ENCODE assay signal across 25 cellular contexts in the genomic region with DNA sequence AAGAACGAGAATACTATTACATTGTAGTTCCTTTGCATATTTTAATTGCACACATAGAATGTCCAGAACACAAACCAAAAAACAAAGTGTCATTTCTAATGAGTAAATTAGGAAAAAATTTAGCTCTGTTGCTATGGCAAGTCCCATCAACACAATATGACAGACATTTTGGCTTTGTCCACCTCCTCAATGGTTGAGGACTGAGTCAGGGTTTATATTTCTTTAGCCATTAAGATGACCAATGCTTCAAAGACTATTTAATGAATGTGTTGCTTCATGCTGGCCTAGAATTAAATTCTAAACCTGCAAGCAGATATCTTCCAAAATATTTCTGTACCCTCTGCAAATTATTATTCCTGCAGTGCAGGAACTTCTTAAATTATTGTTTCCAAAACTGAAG.
"Had no signal": no experiment of that assay in that cellular context is flagged by ENCODE, and none has a peak within 500 bp of the region (broad histone marks: within the 10 kb centered on the region; RNA-seq: fewer than 3 reads in every experiment).

No MANE protein-coding gene starts in this region.

- H3K27me3 Mint-ChIP-seq: stimulated activated naive B cell treated with anti-CD40 and anti-IgM and Interleukin-4, amounts not matched to agents 10 μg/mL and 1 μg/mL and 100 μg/mL, for 72 hours had no signal

- H3K4me3 ChIP-seq: neural progenitor cell, ovary, prostate gland, right lobe of liver, stomach, thoracic aorta, thyroid gland, upper lobe of left lung, vagina had no signal

- H3K9me3 ChIP-seq: ovary, prostate gland, right lobe of liver, thoracic aorta, thyroid gland, upper lobe of left lung, vagina had no signal

- H3K36me3 Mint-ChIP-seq: naive thymus-derived CD4-positive, alpha-beta T cell; natural killer cell; neural progenitor cell; stimulated activated effector memory CD8-positive, alpha-beta T cell treated with anti-CD3 and anti-CD28 coated beads, Interleukin-12 subunit alpha, Interleukin-12 subunit beta, amount 100 ng/mL, for 72 hours; stimulated activated naive B cell treated with anti-CD40 and anti-IgM and Interleukin-4, amounts not matched to agents 10 μg/mL and 1 μg/mL and 100 μg/mL, for 72 hours had no signal

- H3K27ac ChIP-seq: neural progenitor cell, ovary, prostate gland, right lobe of liver, stomach, thoracic aorta, thyroid gland, upper lobe of left lung, vagina had no signal

- H3K27ac Mint-ChIP-seq: naive thymus-derived CD4-positive, alpha-beta T cell; natural killer cell; nephron; neural progenitor cell; stimulated activated effector memory CD8-positive, alpha-beta T cell treated with anti-CD3 and anti-CD28 coated beads, Interleukin-12 subunit alpha, Interleukin-12 subunit beta, amount 100 ng/mL, for 72 hours; stimulated activated naive B cell treated with anti-CD40 and anti-IgM and Interleukin-4, amounts not matched to agents 10 μg/mL and 1 μg/mL and 100 μg/mL, for 72 hours; stimulated activated naive CD8-positive, alpha-beta T cell treated with anti-CD3 and anti-CD28 coated beads, Interleukin-15, Interleukin-2, amounts not matched to agents 100 ng/mL and 50 ng/mL, for 24 hours had no signal

- H3K9ac ChIP-seq: neural progenitor cell had no signal

- H3K4me3 Mint-ChIP-seq: naive thymus-derived CD4-positive, alpha-beta T cell; natural killer cell; nephron; neural progenitor cell; stimulated activated effector memory CD8-positive, alpha-beta T cell treated with anti-CD3 and anti-CD28 coated beads, Interleukin-12 subunit alpha, Interleukin-12 subunit beta, amount 100 ng/mL, for 72 hours; stimulated activated naive B cell treated with anti-CD40 and anti-IgM and Interleukin-4, amounts not matched to agents 10 μg/mL and 1 μg/mL and 100 μg/mL, for 72 hours; stimulated activated naive CD8-positive, alpha-beta T cell treated with anti-CD3 and anti-CD28 coated beads, Interleukin-15, Interleukin-2, amounts not matched to agents 100 ng/mL and 50 ng/mL, for 24 hours had no signal

- H3K9me3 Mint-ChIP-seq: stimulated activated effector memory CD8-positive, alpha-beta T cell treated with anti-CD3 and anti-CD28 coated beads, Interleukin-12 subunit alpha, Interleukin-12 subunit beta, amount 100 ng/mL, for 72 hours; stimulated activated naive CD8-positive, alpha-beta T cell treated with anti-CD3 and anti-CD28 coated beads, Interleukin-15, Interleukin-2, amounts not matched to agents 100 ng/mL and 50 ng/mL, for 24 hours had no signal

- H3K27me3 ChIP-seq: neural progenitor cell, ovary, right lobe of liver, stomach, thyroid gland, upper lobe of left lung, vagina had no signal

- FAIRE-seq: small intestine, urothelium cell line had no signal

- DNase-seq: naive thymus-derived CD4-positive, alpha-beta T cell; natural killer cell; occipital lobe; ovary; right cardiac atrium; right lobe of liver; small intestine; stimulated activated CD4-positive, alpha-beta T cell treated with anti-CD3 and anti-CD28 coated beads, Interleukin-15, amount 100 ng/mL, for 24 hours; stimulated activated CD4-positive, alpha-beta T cell treated with anti-CD3 and anti-CD28 coated beads, Interleukin-2, amount 100 ng/mL, for 24 hours; stimulated activated CD4-positive, alpha-beta T cell treated with anti-CD3 and anti-CD28 coated beads, Interleukin-2, amount 100 ng/mL, for 48 hours; stimulated activated CD4-positive, alpha-beta T cell treated with anti-CD3 and anti-CD28 coated beads, Interleukin-4, amount 100 ng/mL, for 24 hours; stimulated activated naive B cell treated with anti-CD40 and anti-IgM and Interleukin-4, amounts not matched to agents 10 μg/mL and 1 μg/mL and 100 μg/mL, for 72 hours; stimulated activated naive CD4-positive, alpha-beta T cell treated with Interleukin-2 at 50 U/mL for 16 hours; stomach; thyroid gland; trophoblast cell; upper lobe of left lung had no signal

- H3K4me1 Mint-ChIP-seq: naive thymus-derived CD4-positive, alpha-beta T cell; natural killer cell; nephron; neural progenitor cell; stimulated activated effector memory CD8-positive, alpha-beta T cell treated with anti-CD3 and anti-CD28 coated beads, Interleukin-12 subunit alpha, Interleukin-12 subunit beta, amount 100 ng/mL, for 72 hours; stimulated activated naive B cell treated with anti-CD40 and anti-IgM and Interleukin-4, amounts not matched to agents 10 μg/mL and 1 μg/mL and 100 μg/mL, for 72 hours had no signal

- H2AFZ ChIP-seq: neural progenitor cell had no signal

- H3K4me1 ChIP-seq: neural progenitor cell, prostate gland, right lobe of liver, stomach, thyroid gland, upper lobe of left lung, vagina had no signal

- H3K36me3 ChIP-seq: neural progenitor cell, ovary, prostate gland, right lobe of liver, stomach, thoracic aorta, thyroid gland, upper lobe of left lung, vagina had no signal

- ATAC-seq: naive thymus-derived CD4-positive, alpha-beta T cell; natural killer cell; right cardiac atrium; right lobe of liver; stimulated activated effector memory CD8-positive, alpha-beta T cell treated with anti-CD3 and anti-CD28 coated beads, Interleukin-12 subunit alpha, Interleukin-12 subunit beta, amount 100 ng/mL, for 72 hours; stimulated activated naive B cell treated with anti-CD40 and anti-IgM and Interleukin-4, amounts not matched to agents 10 μg/mL and 1 μg/mL and 100 μg/mL, for 72 hours had no signal

- H3K4me2 ChIP-seq: neural progenitor cell had no signal
